Comparison of ENCODE assay signal across 16 cellular contexts in genomic region chr1:228306275-228307217, GRCh38.
DNase-seq lines count a peak whose midpoint lies in the region; ATAC-seq and TF ChIP-seq lines count a peak whose summit lies in the region.
"Had no signal": no experiment of that assay in that cellular context is flagged by ENCODE, and none has a peak within 500 bp of the region (broad histone marks: within the 10 kb centered on the region; RNA-seq: fewer than 3 reads in every experiment).

No MANE protein-coding gene starts in this region.

- peaks cover 39% of the 10 kb centered on the region for H3K36me3 Mint-ChIP-seq in WTC11

- peak; percentile 6 for ATAC-seq in stimulated activated naive CD8-positive, alpha-beta T cell treated with anti-CD3 and anti-CD28 coated beads, Interleukin-15, amount 100 ng/mL, for 72 hours
- ATAC-seq in stimulated activated naive CD8-positive, alpha-beta T cell treated with anti-CD3 and anti-CD28 coated beads, Interleukin-15, Interleukin-2, amounts not matched to agents 100 U/mL and 50 U/mL, for 24 hours = no peak
- no peak for ATAC-seq in WTC11
- ATAC-seq in HG02973 (IDR thresholded peaks at IDR 0.05; ENCODE audit: unreplicated experiment) = no peak
- ATAC-seq: activated CD8-positive, alpha-beta T cell treated with anti-CD3 and anti-CD28 coated beads for 36 hours; right lobe of liver had no signal

- no peak for TF ChIP-seq CTCF in WTC11 (IDR thresholded peaks at IDR 0.05)

- no peak overlapping the region for H3K27ac Mint-ChIP-seq in stimulated activated naive CD8-positive, alpha-beta T cell treated with anti-CD3 and anti-CD28 coated beads, Interleukin-15, amount 100 ng/mL, for 72 hours
- no peak overlapping the region for H3K27ac Mint-ChIP-seq in WTC11
- H3K27ac Mint-ChIP-seq: activated CD8-positive, alpha-beta T cell treated with anti-CD3 and anti-CD28 coated beads for 36 hours; activated T-helper 2 cell treated with anti-CD3 and anti-CD28 coated beads, Interferon-gamma antibody, Interleukin-2, Interleukin-4, amounts not matched to agents 10 μg/mL and 5 μg/mL and 100 μg/mL, durations not matched to agents 14 hours and 24 hours and 36 hours; B cell; T-cell had no signal

- POLR2A ChIA-PET in WTC11 (lab: Charles Lee) = no interaction called here

- H3K4me1 Mint-ChIP-seq in stimulated activated naive CD8-positive, alpha-beta T cell treated with anti-CD3 and anti-CD28 coated beads, Interleukin-15, amount 100 ng/mL, for 72 hours = no peaks in the 10 kb centered on the region
- no peaks in the 10 kb centered on the region for H3K4me1 Mint-ChIP-seq in WTC11
- H3K4me1 Mint-ChIP-seq: B cell, neural crest cell, T-cell had no signal

- H3K27me3 Mint-ChIP-seq in stimulated activated naive CD8-positive, alpha-beta T cell treated with anti-CD3 and anti-CD28 coated beads, Interleukin-15, amount 100 ng/mL, for 72 hours = no peaks in the 10 kb centered on the region
- H3K27me3 Mint-ChIP-seq in WTC11 (ENCODE audit: low read depth) = peaks cover 9% of the 10 kb centered on the region
- H3K27me3 Mint-ChIP-seq: activated CD8-positive, alpha-beta T cell treated with anti-CD3 and anti-CD28 coated beads for 36 hours; B cell; T-cell had no signal

- peaks cover 13 to 34% of the 10 kb centered on the region in 2 donors for H3K9me3 Mint-ChIP-seq in stimulated activated naive CD8-positive, alpha-beta T cell treated with anti-CD3 and anti-CD28 coated beads, Interleukin-15, amount 100 ng/mL, for 72 hours
- H3K9me3 Mint-ChIP-seq in WTC11 = peaks cover 34% of the 10 kb centered on the region

- CTCF ChIA-PET in WTC11 (lab: Charles Lee) = interaction anchor here (1.1 kb wide), 1 partner anchor 31 kb away, joined by 3 read pairs; no protein-coding TSS in a partner anchor

- no peak for DNase-seq in stimulated activated naive CD8-positive, alpha-beta T cell treated with anti-CD3 and anti-CD28 coated beads, Interleukin-15, amount 100 ng/mL, for 72 hours
- DNase-seq in stimulated activated naive CD8-positive, alpha-beta T cell treated with anti-CD3 and anti-CD28 coated beads, Interleukin-15, Interleukin-2, amounts not matched to agents 100 U/mL and 50 U/mL, for 24 hours = no peak
- DNase-seq in SK-N-DZ (ENCODE audit: low spot score) (peak; percentile 31), mesenteric fat pad (ENCODE audit: low spot score) (peak; percentile 75), NCI-H82 (lab: John Stamatoyannopoulos, UW) (no peak), WTC11 (ENCODE audit: low spot score) (no peak)
- DNase-seq: activated CD8-positive, alpha-beta T cell treated with anti-CD3 and anti-CD28 coated beads for 36 hours; GF-D8; mesenchymal stem cell; NCI-H1417 treated with DMSO at 0.1 percent for 48 hours had no signal

- no peak overlapping the region for H3K4me3 Mint-ChIP-seq in stimulated activated naive CD8-positive, alpha-beta T cell treated with anti-CD3 and anti-CD28 coated beads, Interleukin-15, amount 100 ng/mL, for 72 hours
- H3K4me3 Mint-ChIP-seq in WTC11 = no peak overlapping the region
- H3K4me3 Mint-ChIP-seq: activated CD8-positive, alpha-beta T cell treated with anti-CD3 and anti-CD28 coated beads for 36 hours; B cell; neural crest cell; T-cell had no signal

TF ChIP-seq in WTC11, 78 proteins besides CTCF, POLR2A, EP300 and RAD21 (continues in another document):
- TF ChIP-seq ZNF425 (CRISPR knock-in tag; conservative IDR thresholded peaks at IDR 0.05) (no peak), ZNF423 (CRISPR knock-in tag; IDR thresholded peaks at IDR 0.05) (no peak), FOXJ3 (CRISPR knock-in tag; IDR thresholded peaks at IDR 0.05; ENCODE audit: borderline replicate concordance) (no peak), USF1 (CRISPR knock-in tag; IDR thresholded peaks at IDR 0.05) (no peak), E2F5 (CRISPR knock-in tag; IDR thresholded peaks at IDR 0.05) (no peak), ZBTB21 (CRISPR knock-in tag; IDR thresholded peaks at IDR 0.05; ENCODE audit: borderline replicate concordance) (no peak), NR2C2 (CRISPR knock-in tag; IDR thresholded peaks at IDR 0.05) (no peak), ZBTB43 (CRISPR knock-in tag; IDR thresholded peaks at IDR 0.05) (no peak), SMAD3 (CRISPR knock-in tag; IDR thresholded peaks at IDR 0.05; ENCODE audit: borderline replicate concordance) (no peak), CREB1 (CRISPR knock-in tag; IDR thresholded peaks at IDR 0.05) (no peak), CREM (CRISPR knock-in tag; IDR thresholded peaks at IDR 0.05) (no peak), GTF2I (CRISPR knock-in tag; conservative IDR thresholded peaks at IDR 0.05) (no peak), ZNF317 (CRISPR knock-in tag; IDR thresholded peaks at IDR 0.05; ENCODE audit: borderline replicate concordance, low read depth) (no peak), PREB (CRISPR knock-in tag; IDR thresholded peaks at IDR 0.05; ENCODE audit: borderline replicate concordance) (no peak)

Comparison
In these comparisons a context has a peak if more than half of its experiments do, and no peak if none do; other contexts are left out.
1. DNase-seq: peak in SK-N-DZ (single experiment) and mesenteric fat pad (single experiment); none in stimulated activated naive CD8-positive, alpha-beta T cell treated with anti-CD3 and anti-CD28 coated beads, Interleukin-15, amount 100 ng/mL, for 72 hours (0 of 2), stimulated activated naive CD8-positive, alpha-beta T cell treated with anti-CD3 and anti-CD28 coated beads, Interleukin-15, Interleukin-2, amounts not matched to agents 100 U/mL and 50 U/mL, for 24 hours (single experiment), NCI-H82 (single experiment) and WTC11 (single experiment).